In the genomic region with DNA sequence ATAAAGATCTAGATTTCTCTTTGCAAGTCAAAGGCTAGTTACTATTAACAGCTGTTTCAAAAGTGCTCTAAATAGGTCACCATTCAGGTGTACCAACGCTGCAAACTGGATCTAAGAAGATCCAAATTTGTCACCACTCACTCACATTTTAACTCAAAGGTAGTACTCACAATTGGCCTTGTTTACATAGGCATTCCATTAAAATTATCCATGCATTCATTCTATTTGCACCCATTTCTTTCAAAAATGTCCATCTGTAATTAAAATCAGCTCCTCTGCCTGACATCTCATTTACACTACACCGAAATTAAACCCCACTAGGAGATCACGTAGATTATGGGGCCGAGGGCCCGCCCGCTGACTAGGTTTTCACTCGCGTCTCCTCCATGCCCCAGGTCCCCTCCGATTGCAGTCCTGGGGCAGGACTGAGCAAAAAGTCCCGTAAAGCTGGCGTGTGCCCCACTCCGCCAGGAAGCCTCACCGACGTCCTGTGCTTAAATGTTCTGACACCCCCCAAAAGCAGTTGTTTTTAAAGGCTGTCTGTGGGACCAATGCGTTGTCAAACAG, we compare ENCODE assay signal across 8 cellular contexts. TPM values are rescaled to one million over a fixed set of nuclear protein-coding genes. Genes with fewer than 3 reads are reported as not detected.
DNase-seq lines count a peak whose midpoint lies in the region; ATAC-seq, FAIRE-seq and TF ChIP-seq lines count a peak whose summit lies in the region.

No MANE protein-coding gene starts in this region.

- H2AFZ ChIP-seq in IMR-90 (replicated peaks; ENCODE audit: low read length, poor library complexity): peak overlapping the region; percentile 96
- H2AFZ ChIP-seq in K562 (ENCODE audit: low read depth, low read length): peak overlapping the region; percentile 90

- H4K20me1 ChIP-seq in IMR-90 (ENCODE audit: insufficient read depth, low read length) (peaks cover 11% of the 10 kb centered on the region), K562 (replicated peaks; ENCODE audit: control insufficient read depth, insufficient read depth, low read length) (no peaks in the 10 kb centered on the region; the same call in 1 of the 2 replicates)

- TF ChIP-seq CTCF in IMR-90 (conservative IDR thresholded peaks at IDR 0.05; ENCODE audit: low read depth, low read length): no peak
- no peak for TF ChIP-seq CTCF in K562 (IDR thresholded peaks at IDR 0.05 in 2 of 3, conservative IDR thresholded peaks at IDR 0.05 in 1 of 3; ENCODE audit: insufficient read depth in 2 of 3, low read depth in 1 of 3, low read length in 3 of 3)

- no peak for TF ChIP-seq RAD21 in IMR-90 (IDR thresholded peaks at IDR 0.05; ENCODE audit: low read length)
- TF ChIP-seq RAD21 in K562 (CRISPR knock-in tag; conservative IDR thresholded peaks at IDR 0.05 in 1 of 2, IDR thresholded peaks at IDR 0.05 in 1 of 2): no peak

- no peaks in the 10 kb centered on the region for H3K36me3 Mint-ChIP-seq in memory B cell

- no peaks in the 10 kb centered on the region for H3K27me3 Mint-ChIP-seq in memory B cell

- intact Hi-C loops in IMR-90 (cut with micrococcal nuclease) (loop anchor here (1.0 to 2.0 kb wide), 2 partner anchors 55 to 156 kb away; a partner anchor contains a TSS), K562 (cut with micrococcal nuclease) (loop anchor here (1.0 to 5.0 kb wide), 3 partner anchors 31 to 154 kb away; a partner anchor contains a TSS)

- H3K27me3 ChIP-seq in IMR-90 (ENCODE audit: control insufficient read depth, insufficient read depth, low read length): no peaks in the 10 kb centered on the region
- H3K27me3 ChIP-seq in K562 (ENCODE audit: control insufficient read depth in 2 of 2, insufficient read depth in 2 of 2, low read length in 2 of 2): no peaks in the 10 kb centered on the region

- H3K36me3 ChIP-seq in IMR-90 (ENCODE audit: control insufficient read depth, insufficient read depth, low read length) (no peaks in the 10 kb centered on the region), K562 (ENCODE audit: control insufficient read depth, insufficient read depth, low read length) (no peaks in the 10 kb centered on the region), urinary bladder (ENCODE audit: insufficient read depth) (no peaks in the 10 kb centered on the region)

- peak; percentile 3 for ATAC-seq in GM21526 (IDR thresholded peaks at IDR 0.05; ENCODE audit: low FRiP score, unreplicated experiment)
- ATAC-seq in IMR-90 (ENCODE audit: low read depth): no peak
- no peak for ATAC-seq in K562
- ATAC-seq in memory B cell (ENCODE audit: low read depth): no peak
- ATAC-seq in GM18858 (IDR thresholded peaks at IDR 0.05; ENCODE audit: unreplicated experiment): no peak

- peak overlapping the region; percentile 98 for H3K27ac Mint-ChIP-seq in memory B cell

- peak overlapping the region; percentile 81 for H2BK120ac ChIP-seq in IMR-90 (ENCODE audit: low read depth, low read length)

- H2BK15ac ChIP-seq in IMR-90 (ENCODE audit: low read depth, low read length): no peak overlapping the region

- peak overlapping the region; percentile 91 for H3K4me2 ChIP-seq in IMR-90 (ENCODE audit: low read depth, low read length)
- H3K4me2 ChIP-seq in K562 (ENCODE audit: insufficient read depth, low read length): peak overlapping the region; percentile 88

- POLR2A ChIA-PET in IMR-90 (lab: Charles Lee; ENCODE audit: unreplicated experiment): no interaction called here
- POLR2A ChIA-PET in K562 (lab: Yijun Ruan, JAX): interaction anchor here (1.0 to 1.8 kb wide), 3 partner anchors 11 to 60 kb away, joined by 5 to 10 read pairs (median 5); no protein-coding TSS in a partner anchor

- peaks cover 2 to 31% of the 10 kb centered on the region in 2 experiments for H3K79me1 ChIP-seq in IMR-90 (ENCODE audit: low read depth in 1 of 2, low read length in 2 of 2)

- 0 out of 2 replicates have a peak overlapping the region, but pooled peaks have one; percentile 10 for H2AK5ac ChIP-seq in IMR-90 (ENCODE audit: low read depth, low read length)

- peak overlapping the region; percentile 67 for H3K18ac ChIP-seq in IMR-90 (ENCODE audit: low read depth, low read length)

- H3K4me1 ChIP-seq in IMR-90 (ENCODE audit: control insufficient read depth, insufficient read depth, low read length) (peaks cover 2% of the 10 kb centered on the region; the same call in 1 of the 2 replicates), K562 (replicated peaks in 1 of 2; ENCODE audit: control insufficient read depth in 2 of 2, insufficient read depth in 2 of 2, low read length in 2 of 2) (peaks cover 17 to 24% of the 10 kb centered on the region in 2 experiments), urinary bladder (ENCODE audit: insufficient read depth) (no peaks in the 10 kb centered on the region)

- DNase-seq in NCI-H526 treated with DMSO at 0.1 percent for 48 hours (lab: John Stamatoyannopoulos, UW) (peak; percentile 39), NCI-H526 (lab: John Stamatoyannopoulos, UW) (no peak), IMR-90 (no peak), K562 (ENCODE audit: extremely low read depth in 1 of 4, low spot score in 3 of 4) (peak in 1 of 4 experiments; percentile 17), memory B cell (ENCODE audit: low spot score in 2 of 2) (no peak)

- H2AK9ac ChIP-seq in IMR-90 (replicated peaks; ENCODE audit: low read depth, low read length, poor library complexity): peak overlapping the region; percentile 93

- H3K9ac ChIP-seq in IMR-90 (ENCODE audit: low read depth, low read length): peak overlapping the region; percentile 92
- peak overlapping the region; percentile 88 to 91 for H3K9ac ChIP-seq in K562 (ENCODE audit: insufficient read depth in 1 of 2, low read depth in 2 of 2, low read length in 2 of 2)

- 0 out of 2 replicates have a peak, but pooled peaks cover 3% of the 10 kb centered on the region for H3K9me1 ChIP-seq in IMR-90 (ENCODE audit: insufficient read depth, low read length)
- H3K9me1 ChIP-seq in K562 (ENCODE audit: control insufficient read depth, insufficient read depth, low read length): no peaks in the 10 kb centered on the region

- H4K5ac ChIP-seq in IMR-90 (ENCODE audit: low read depth, low read length): peak overlapping the region; percentile 51; the same call in 1 of the 2 replicates

- peak overlapping the region; percentile 96 for H3K23ac ChIP-seq in IMR-90 (ENCODE audit: low read depth, low read length)

- H3K4me3 Mint-ChIP-seq in memory B cell: peak overlapping the region; percentile 90

- peak overlapping the region; percentile 88 for H3K14ac ChIP-seq in IMR-90 (replicated peaks; ENCODE audit: low read depth, low read length)

- peak overlapping the region; percentile 50 for H4K91ac ChIP-seq in IMR-90 (ENCODE audit: insufficient read depth, low read depth, low read length)

- peak overlapping the region; percentile 90 for H3K56ac ChIP-seq in IMR-90 (ENCODE audit: extremely low read depth, insufficient read depth, low read length)

- H3K4me3 ChIP-seq in IMR-90 (ENCODE audit: insufficient read depth, low read depth, low read length) (peak overlapping the region; percentile 94), K562 (peak overlapping the region; percentile 92), urinary bladder (ENCODE audit: low read depth, low read length) (peak overlapping the region; percentile 92)

- no TSS peak for BruUV-seq in IMR-90 (replicated peaks; lab: Mats Ljungman, UMichigan)
- TSS peak; percentile 67 for BruUV-seq in K562 (replicated peaks; lab: Mats Ljungman, UMichigan)

- H2BK20ac ChIP-seq in IMR-90 (ENCODE audit: low read depth, low read length): peak overlapping the region; percentile 57; the same call in 1 of the 2 replicates

- no peaks in the 10 kb centered on the region for H3K9me3 Mint-ChIP-seq in memory B cell

- H3K4ac ChIP-seq in IMR-90 (ENCODE audit: low read depth, low read length): peak overlapping the region; percentile 90

- dilution Hi-C loops in IMR-90 (cut with HindIII; ENCODE audit: low sequenced_read_pairs, unreplicated experiment): no loop called here

- TF ChIP-seq POLR2A in IMR-90 (IDR thresholded peaks at IDR 0.05; ENCODE audit: low read depth, low read length): no peak
- no peak for TF ChIP-seq POLR2A in K562 (conservative IDR thresholded peaks at IDR 0.05)

- H3K79me2 ChIP-seq in K562 (ENCODE audit: control insufficient read depth, insufficient read depth, low read length): peaks cover 53% of the 10 kb centered on the region

- CTCF ChIA-PET in IMR-90 (lab: Yijun Ruan, JAX) (interaction anchor here (1.2 kb wide), 2 partner anchors 93 to 99 kb away, joined by 3 to 8 read pairs; no protein-coding TSS in a partner anchor), K562 (lab: Yijun Ruan, JAX; ENCODE audit: low intra/inter-chr PET ratio) (no interaction called here)

- in situ Hi-C loops in IMR-90 (cut with MboI; ENCODE audit: low sequenced_read_pairs): no loop called here
- in situ Hi-C loops in K562 (cut with MboI): no loop called here

- H3K9me3 ChIP-seq in IMR-90 (ENCODE audit: control insufficient read depth, insufficient read depth, low read length) (no peaks in the 10 kb centered on the region), K562 (replicated peaks; ENCODE audit: control insufficient read depth, insufficient read depth, low read depth, low read length) (no peaks in the 10 kb centered on the region)

- 0% methylated on average over 4 of the region's 15 CpGs; no CpG with 5 or more reads in 1 of the 2 experiments for WGBS in IMR-90 (ENCODE audit: extremely low coverage in 2 of 2, insufficient read length in 1 of 2), 2 experiments
- WGBS in K562 (ENCODE audit: insufficient coverage, low coverage, missing lambda C conversion rate): under 1% methylated on average over 15 of the region's 15 CpGs
- WGBS in urinary bladder: 1% methylated on average over 15 of the region's 15 CpGs

- no peak for FAIRE-seq in K562 (lab: Jason Lieb, UNC)

- H4K8ac ChIP-seq in IMR-90 (ENCODE audit: low read depth in 2 of 2, low read length in 2 of 2): peak overlapping the region; percentile 59 to 79

- TF ChIP-seq EP300 in K562 (IDR thresholded peaks at IDR 0.05; ENCODE audit: low read length): no peak

- H3K27ac ChIP-seq in IMR-90 (ENCODE audit: insufficient read depth, low read length): peak overlapping the region; percentile 92
- H3K27ac ChIP-seq in K562 (ENCODE audit: extremely low read depth, low read depth, low read length): peak overlapping the region; percentile 93
- H3K27ac ChIP-seq in urinary bladder (ENCODE audit: low read depth): peak overlapping the region; percentile 86

- peaks cover 8% of the 10 kb centered on the region for H3K4me1 Mint-ChIP-seq in memory B cell

- peak overlapping the region; percentile 65 for H2BK5ac ChIP-seq in IMR-90 (ENCODE audit: low read depth, low read length, poor library complexity, severe bottlenecking)

RNA-seq across cellular contexts. Expression of a gene that starts 1.3 kb away (rescaled TPM):
- total RNA-seq in IMR-90 (2012; rRNA removed): 2.5 and 9.7 TPM in 2 replicates
- 7.3 and 9.5 TPM in 2 replicates for polyA plus RNA-seq in IMR-90 (2012; rRNA removed)
- 6.3 and 10.1 TPM in 2 replicates for polyA plus RNA-seq in IMR-90 (2012; cell fraction: cytosol; rRNA removed)
- polyA plus RNA-seq in IMR-90 (2012; cell fraction: nucleus; rRNA removed; ENCODE audit: low replicate concordance): 1.6 and 3.2 TPM in 2 replicates
- total RNA-seq in K562 (2011; cell fraction: chromatin; rRNA removed; ENCODE audit: low replicate concordance): 1.8 and 14.2 TPM in 2 replicates
- 2.3 and 2.8 TPM in 2 replicates for total RNA-seq in K562 (2011; cell fraction: nucleolus; rRNA removed)
- total RNA-seq in K562 (2011; cell fraction: nucleoplasm; rRNA removed): 5.6 and 6.2 TPM in 2 replicates
- 12.4 and 12.5 TPM in 2 replicates for total RNA-seq in K562 (2014; rRNA removed)
- total RNA-seq in K562 (2014; rRNA removed; fragmentation: Illumina TruSeq; extraction: Trizol): 13.8 and 15.1 TPM in 2 replicates
- total RNA-seq in K562 (2015; rRNA removed; fragmentation: Illumina TruSeq; extraction: Trizol): 16.9 and 17.5 TPM in 2 replicates
- 8.7 and 10.0 TPM in 2 replicates for total RNA-seq in K562 (2021)
- 8.3 and 9.5 TPM in 2 replicates for polyA plus RNA-seq in K562 (2011; rRNA removed)
- 2.9 and 3.8 TPM in 2 replicates for polyA plus RNA-seq in K562 (2011; cell fraction: cytosol; rRNA removed)
- polyA plus RNA-seq in K562 (2011; cell fraction: nucleus; rRNA removed): 3.5 and 4.5 TPM in 2 replicates
- 10.9 and 14.7 TPM in 2 replicates for polyA plus RNA-seq in K562 (2012)
- polyA plus RNA-seq in K562 (2014; fragmentation: Illumina TruSeq; extraction: Trizol): 18.0 and 21.4 TPM in 2 replicates
- polyA plus RNA-seq in K562 (2014; fragmentation: Nextera tagmentation; extraction: Ambion mirVana): 1 to 10 TPM; 2.9 to 4.2 TPM
- 12.5 and 18.6 TPM in 2 replicates for polyA plus RNA-seq in K562 (2014; rRNA removed)
- 4.5 and 7.3 TPM in 2 replicates for polyA minus RNA-seq in K562 (2011; rRNA and poly(A)+ RNA removed)
- 2.9 and 4.9 TPM in 2 replicates for polyA minus RNA-seq in K562 (2011; cell fraction: cytosol; rRNA and poly(A)+ RNA removed)
- polyA minus RNA-seq in K562 (2011; cell fraction: nucleus; rRNA and poly(A)+ RNA removed): 2.4 and 6.7 TPM in 2 replicates
- 13.9 TPM for total RNA-seq in urinary bladder
- 15.5 TPM for polyA plus RNA-seq in urinary bladder

RNA-seq across cellular contexts. Expression of a gene that starts 59.1 kb away (rescaled TPM):
- total RNA-seq in IMR-90 (2012; rRNA removed): 16.4 and 16.8 TPM in 2 replicates
- polyA plus RNA-seq in IMR-90 (2012; rRNA removed): 9.0 and 11.0 TPM in 2 replicates
- 3.4 and 4.4 TPM in 2 replicates for polyA plus RNA-seq in IMR-90 (2012; cell fraction: cytosol; rRNA removed)
- 4.5 and 6.9 TPM in 2 replicates for polyA plus RNA-seq in IMR-90 (2012; cell fraction: nucleus; rRNA removed; ENCODE audit: low replicate concordance)
- 14.8 and 35.4 TPM in 2 replicates for total RNA-seq in K562 (2011; cell fraction: chromatin; rRNA removed; ENCODE audit: low replicate concordance)
- total RNA-seq in K562 (2011; cell fraction: nucleolus; rRNA removed): 14.2 and 14.5 TPM in 2 replicates
- 15.3 and 16.4 TPM in 2 replicates for total RNA-seq in K562 (2011; cell fraction: nucleoplasm; rRNA removed)
- total RNA-seq in K562 (2014; rRNA removed): 18.0 and 21.5 TPM in 2 replicates
- total RNA-seq in K562 (2014; rRNA removed; fragmentation: Illumina TruSeq; extraction: Trizol): 21.2 and 21.7 TPM in 2 replicates
- 19.5 and 19.8 TPM in 2 replicates for total RNA-seq in K562 (2015; rRNA removed; fragmentation: Illumina TruSeq; extraction: Trizol)
- total RNA-seq in K562 (2021): 20.3 and 20.9 TPM in 2 replicates
- 21.4 and 22.0 TPM in 2 replicates for polyA plus RNA-seq in K562 (2011; rRNA removed)
- 8.4 and 8.8 TPM in 2 replicates for polyA plus RNA-seq in K562 (2011; cell fraction: cytosol; rRNA removed)
- polyA plus RNA-seq in K562 (2011; cell fraction: nucleus; rRNA removed): 10.5 and 19.4 TPM in 2 replicates
- polyA plus RNA-seq in K562 (2012): 14.6 and 18.2 TPM in 2 replicates
- 17.7 and 18.8 TPM in 2 replicates for polyA plus RNA-seq in K562 (2014; fragmentation: Illumina TruSeq; extraction: Trizol)
- polyA plus RNA-seq in K562 (2014; fragmentation: Nextera tagmentation; extraction: Ambion mirVana): 1 to 10 TPM; 5.9 to 7.7 TPM
- 19.7 and 20.3 TPM in 2 replicates for polyA plus RNA-seq in K562 (2014; rRNA removed)
- polyA minus RNA-seq in K562 (2011; rRNA and poly(A)+ RNA removed): 23.9 and 24.1 TPM in 2 replicates
- 8.8 and 9.3 TPM in 2 replicates for polyA minus RNA-seq in K562 (2011; cell fraction: cytosol; rRNA and poly(A)+ RNA removed)
- 26.8 and 64.6 TPM in 2 replicates for polyA minus RNA-seq in K562 (2011; cell fraction: nucleus; rRNA and poly(A)+ RNA removed)
- total RNA-seq in urinary bladder: 19.6 TPM
- 19.1 TPM for polyA plus RNA-seq in urinary bladder
